In the genomic region with DNA sequence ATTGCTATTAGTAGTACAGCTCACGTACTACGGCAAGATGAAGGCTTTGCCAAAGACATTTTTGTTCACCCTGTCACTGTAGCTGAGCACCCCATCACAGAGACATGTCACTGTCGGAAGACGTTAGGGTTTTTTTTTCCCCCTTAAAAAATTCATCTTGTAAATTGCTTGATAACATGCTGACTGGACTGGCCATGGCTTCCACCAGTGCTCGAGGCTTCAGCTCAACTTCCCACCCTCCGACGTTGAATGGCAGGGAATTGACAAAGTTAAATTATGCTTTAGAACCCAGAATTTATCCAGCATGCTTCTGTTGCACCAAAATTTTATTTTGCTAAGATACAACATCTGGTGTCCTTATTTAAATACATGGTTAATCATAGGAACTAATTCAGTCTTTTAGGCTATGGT, we compare ENCODE assay signal across 8 cellular contexts. TPM values are rescaled to one million over a fixed set of nuclear protein-coding genes. Genes with fewer than 3 reads are reported as not detected.
DNase-seq lines count a peak whose midpoint lies in the region; ATAC-seq, FAIRE-seq and TF ChIP-seq lines count a peak whose summit lies in the region.

No MANE protein-coding gene starts in this region.

- ATAC-seq in GM19455 (IDR thresholded peaks at IDR 0.05; ENCODE audit: unreplicated experiment) (peak; percentile 1), RWPE2 (ENCODE audit: low read depth) (no peak), GM18868 (IDR thresholded peaks at IDR 0.05; ENCODE audit: unreplicated experiment) (no peak)

- no peak for FAIRE-seq in frontal cortex (lab: Jason Lieb, UNC)

- H3K4me3 ChIP-seq in RWPE2 (ENCODE audit: severe bottlenecking) (peak overlapping the region; percentile 72), fibroblast of villous mesenchyme (ENCODE audit: low read depth, low read length) (peak overlapping the region; percentile 69), skin epidermis (peak overlapping the region; percentile 62 to 97 (median 79))

- H3K9me3 ChIP-seq in RWPE2 (ENCODE audit: severe bottlenecking), result no peaks in the 10 kb centered on the region

- H3K4me1 ChIP-seq in RWPE2 (ENCODE audit: insufficient read depth, poor library complexity, severe bottlenecking), result peaks cover 11% of the 10 kb centered on the region

- H3K27me3 ChIP-seq in RWPE2 (ENCODE audit: insufficient read depth, poor library complexity, severe bottlenecking), result no peaks in the 10 kb centered on the region

- no peak for DNase-seq in RWPE2 (ENCODE audit: low spot score)
- DNase-seq in fibroblast of villous mesenchyme (ENCODE audit: low read depth), result no peak
- DNase-seq in NCI-H2196 (lab: John Stamatoyannopoulos, UW; ENCODE audit: unreplicated experiment), result no peak
- no peak for DNase-seq in frontal cortex (ENCODE audit: low spot score in 2 of 2)
- DNase-seq in SKM-1 (lab: John Stamatoyannopoulos, UW; ENCODE audit: unreplicated experiment), result no peak

- H3K27ac ChIP-seq in RWPE2 (ENCODE audit: poor library complexity, severe bottlenecking), result peak overlapping the region; percentile 79
- peak overlapping the region in 19 of 21 experiments; percentile 66 to 99 (median 95) for H3K27ac ChIP-seq in skin epidermis

- no peaks in the 10 kb centered on the region; the same call in 1 of the 2 replicates for H3K36me3 ChIP-seq in RWPE2 (ENCODE audit: low read depth)

- TF ChIP-seq CTCF in RWPE2 (IDR thresholded peaks at IDR 0.05; ENCODE audit: poor library complexity, severe bottlenecking), result no peak
- TF ChIP-seq CTCF in fibroblast of villous mesenchyme (IDR thresholded peaks at IDR 0.05; ENCODE audit: insufficient read depth, low read depth, low read length), result no peak

RNA-seq across cellular contexts. Expression of gene OTUD4, which starts 0.7 kb away (rescaled TPM):
- total RNA-seq in fibroblast of villous mesenchyme (25.4 and 33.2 TPM in 2 replicates), frontal cortex (33.4 TPM)
